ENCODE assay signal across 8 cellular contexts in the genomic region with DNA sequence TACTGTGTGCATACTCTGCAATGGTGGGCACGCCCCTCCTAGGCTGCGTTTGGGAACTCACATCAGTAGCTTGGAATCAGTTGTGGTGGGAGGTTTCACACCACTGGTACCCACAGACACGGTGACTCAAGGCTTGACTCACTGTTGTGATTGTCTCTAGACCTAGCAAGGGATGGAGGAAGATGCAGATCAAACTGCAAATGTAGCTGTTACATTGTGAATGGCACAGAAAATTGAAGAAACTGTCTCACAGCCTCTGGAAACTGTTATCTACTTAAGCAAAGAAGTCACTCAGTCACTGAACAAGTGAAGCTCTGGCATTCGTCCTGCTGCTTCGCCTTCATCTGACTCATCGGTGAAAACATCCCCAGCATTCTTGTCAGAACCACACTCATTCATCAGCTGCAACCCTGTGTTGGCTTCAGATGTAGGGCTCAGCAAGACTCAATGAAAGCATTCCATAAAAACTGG. TPM values are rescaled to one million over a fixed set of nuclear protein-coding genes. Genes with fewer than 3 reads are reported as not detected.
DNase-seq lines count a peak whose midpoint lies in the region; ATAC-seq and TF ChIP-seq lines count a peak whose summit lies in the region.

No MANE protein-coding gene starts in this region.

- no peak overlapping the region for H3K27ac ChIP-seq in CD4-positive, alpha-beta memory T cell (ENCODE audit: low read depth, low read length)
- H3K27ac ChIP-seq in aorta (ENCODE audit: low read depth in 1 of 2, low read length in 2 of 2), result no peak overlapping the region
- no peak overlapping the region for H3K27ac ChIP-seq in H9 (ENCODE audit: insufficient read length, low read depth, low read length)

- H3K23ac ChIP-seq in H9 (ENCODE audit: insufficient read length, low read depth, low read length), result no peak overlapping the region

- H2BK120ac ChIP-seq in H9 (ENCODE audit: low read depth, low read length, poor library complexity, severe bottlenecking), result no peak overlapping the region

- H3K4me1 ChIP-seq in CD4-positive, alpha-beta memory T cell (ENCODE audit: insufficient read depth, low read length), result peaks cover 48% of the 10 kb centered on the region
- no peaks in the 10 kb centered on the region for H3K4me1 ChIP-seq in aorta (ENCODE audit: control insufficient read depth in 1 of 2, insufficient read depth in 2 of 2, low read length in 2 of 2)
- no peaks in the 10 kb centered on the region for H3K4me1 ChIP-seq in BE2C
- H3K4me1 ChIP-seq in H9 (ENCODE audit: insufficient read depth, low read length), result no peaks in the 10 kb centered on the region; the same call in 1 of the 2 replicates

- H4K20me1 ChIP-seq in H9 (ENCODE audit: control insufficient read depth, insufficient read depth, insufficient read length), result no peaks in the 10 kb centered on the region

- no peaks in the 10 kb centered on the region for H3K79me2 ChIP-seq in H9 (ENCODE audit: insufficient read depth, low read length)

- no peaks in the 10 kb centered on the region for H3K79me1 ChIP-seq in H9 (ENCODE audit: insufficient read depth, low read depth, low read length, poor library complexity, severe bottlenecking)

- H3K36me3 Mint-ChIP-seq in CD4-positive, alpha-beta memory T cell, result peaks cover 0 to 1% of the 10 kb centered on the region in 2 donors
- H3K36me3 Mint-ChIP-seq in natural killer cell (no peaks in the 10 kb centered on the region), H9 (ENCODE audit: insufficient read depth in 1 of 3, low read depth in 3 of 3) (no peaks in the 10 kb centered on the region)

- 17 to 19% methylated on average over 6 of the region's 6 CpGs for WGBS in aorta, 2 donors
- no CpG with 5 or more reads among the region's 6 CpGs for WGBS in H9 (ENCODE audit: extremely low coverage, insufficient read length, low lambda C conversion rate)

- no peaks in the 10 kb centered on the region for H3K23me2 ChIP-seq in H9 (ENCODE audit: insufficient read length, low read depth, low read length, poor library complexity, severe bottlenecking)

- no peak overlapping the region for H3K18ac ChIP-seq in H9 (ENCODE audit: insufficient read length, low read depth, low read length)

- no peaks in the 10 kb centered on the region for H3K36me3 ChIP-seq in CD4-positive, alpha-beta memory T cell (ENCODE audit: insufficient read depth, low read length)
- H3K36me3 ChIP-seq in aorta (ENCODE audit: control insufficient read depth in 1 of 2, insufficient read depth in 2 of 2, low read length in 1 of 2) (peaks cover 0 to 6% of the 10 kb centered on the region in 2 donors), BE2C (no peaks in the 10 kb centered on the region)

- H4K8ac ChIP-seq in H9 (replicated peaks; ENCODE audit: insufficient read length, low read depth, low read length), result no peak overlapping the region

- CTCF ChIA-PET in CD4-positive, alpha-beta memory T cell (lab: Charles Lee; ENCODE audit: partially characterized antibody), result interaction anchor here (1.0 to 1.3 kb wide), 2 partner anchors 14 to 90 kb away, joined by 4 read pairs; no protein-coding TSS in a partner anchor

- no peak overlapping the region for H2BK12ac ChIP-seq in H9 (ENCODE audit: insufficient read length, low read depth, low read length)

- H3T11ph ChIP-seq in H9 (ENCODE audit: low read length), result no peak overlapping the region

- no peak overlapping the region for H3K56ac ChIP-seq in H9 (ENCODE audit: insufficient read length, low read depth, low read length)

- H3K9me3 ChIP-seq in CD4-positive, alpha-beta memory T cell (ENCODE audit: control insufficient read depth in 1 of 2, low read length in 2 of 2), result no peaks in the 10 kb centered on the region
- no peaks in the 10 kb centered on the region for H3K9me3 ChIP-seq in aorta (ENCODE audit: control insufficient read depth, low read length)
- no peaks in the 10 kb centered on the region for H3K9me3 ChIP-seq in BE2C
- no peaks in the 10 kb centered on the region for H3K9me3 ChIP-seq in H9 (ENCODE audit: control insufficient read depth, low read depth, low read length)

- no peak overlapping the region for H2BK5ac ChIP-seq in H9 (ENCODE audit: insufficient read length, low read length)

- H3K27ac Mint-ChIP-seq in CD4-positive, alpha-beta memory T cell, result peak overlapping the region in 6 of 7 donors; percentile 80 to 93 (median 88)
- peak overlapping the region in 1 of 2 donors; percentile 83 for H3K27ac Mint-ChIP-seq in natural killer cell
- H3K27ac Mint-ChIP-seq in H9, result no peak overlapping the region

- no peak for TF ChIP-seq CTCF in natural killer cell (IDR thresholded peaks at IDR 0.05)
- TF ChIP-seq CTCF in BE2C (IDR thresholded peaks at IDR 0.05; ENCODE audit: low read depth, low read length), result no peak
- no peak for TF ChIP-seq CTCF in H9 (conservative IDR thresholded peaks at IDR 0.05)

- no peak overlapping the region for H2AK5ac ChIP-seq in H9 (ENCODE audit: insufficient read length, low read length)

- ATAC-seq in natural killer cell, result peak; percentile 75 to 87 (median 80)
- peak; percentile 53 for ATAC-seq in aorta (ENCODE audit: low FRiP score)
- ATAC-seq in GM18867 (IDR thresholded peaks at IDR 0.05; ENCODE audit: unreplicated experiment), result no peak

- H3K14ac ChIP-seq in H9 (ENCODE audit: insufficient read depth, low read length), result no peak overlapping the region

- H3K4ac ChIP-seq in H9 (ENCODE audit: low read depth, low read length), result no peak overlapping the region

- H3K4me3 Mint-ChIP-seq in CD4-positive, alpha-beta memory T cell, result peak overlapping the region in 6 of 8 donors; percentile 26 to 74 (median 64)
- H3K4me3 Mint-ChIP-seq in natural killer cell, result peak overlapping the region; percentile 59
- no peak overlapping the region for H3K4me3 Mint-ChIP-seq in H9

- no peaks in the 10 kb centered on the region for H3K27me3 ChIP-seq in CD4-positive, alpha-beta memory T cell (ENCODE audit: insufficient read depth, low read length)
- H3K27me3 ChIP-seq in aorta (ENCODE audit: control insufficient read depth in 1 of 2, insufficient read depth in 2 of 2, low read length in 1 of 2) (no peaks in the 10 kb centered on the region), BE2C (no peaks in the 10 kb centered on the region), H9 (ENCODE audit: insufficient read depth, low read length) (no peaks in the 10 kb centered on the region)

- no peak overlapping the region for H2BK20ac ChIP-seq in H9 (ENCODE audit: low read depth, low read length, poor library complexity, severe bottlenecking)

- DNase-seq in CD4-positive, alpha-beta memory T cell, result peak; percentile 70 to 93 (median 76)
- DNase-seq in T-helper 1 cell (peak in 4 of 5 donors; percentile 44 to 59 (median 53)), amniotic stem cell (lab: John Stamatoyannopoulos, UW) (peak; percentile 86), natural killer cell (peak; percentile 72), aorta (peak; percentile 69 to 77), BE2C (no peak), H9 (no peak)

- H2BK15ac ChIP-seq in H9 (ENCODE audit: low read depth, low read length), result no peak overlapping the region

- no peak overlapping the region for H4K5ac ChIP-seq in H9 (ENCODE audit: insufficient read length, low read depth, low read length)

- no peak overlapping the region for H2AFZ ChIP-seq in H9 (ENCODE audit: low read length)

- no peak overlapping the region for H3K4me2 ChIP-seq in H9 (ENCODE audit: insufficient read depth, insufficient read length, low read length)

- intact Hi-C loops in CD4-positive, alpha-beta memory T cell (cut with micrococcal nuclease), result no loop called here
- intact Hi-C loops in natural killer cell (cut with micrococcal nuclease) (loop anchor here (5.0 kb wide), 1 partner anchor 39 kb away; no protein-coding TSS in a partner anchor), aorta (cut with DNase I) (no loop called here)

- H3K27me3 Mint-ChIP-seq in CD4-positive, alpha-beta memory T cell, result peaks cover 0 to 2% of the 10 kb centered on the region in 2 donors
- peaks cover 35 to 41% of the 10 kb centered on the region in 2 donors for H3K27me3 Mint-ChIP-seq in natural killer cell (ENCODE audit: low read depth in 2 of 2)
- no peaks in the 10 kb centered on the region for H3K27me3 Mint-ChIP-seq in H9 (ENCODE audit: low read depth)

- no peak overlapping the region for H3K4me3 ChIP-seq in CD4-positive, alpha-beta memory T cell (ENCODE audit: low read length in 2 of 2)
- H3K4me3 ChIP-seq in aorta (ENCODE audit: low read length in 2 of 2) (no peak overlapping the region), BE2C (ENCODE audit: low read depth, low read length) (no peak overlapping the region)

- no peaks in the 10 kb centered on the region for H3K9me3 Mint-ChIP-seq in CD4-positive, alpha-beta memory T cell
- H3K9me3 Mint-ChIP-seq in natural killer cell, result no peaks in the 10 kb centered on the region
- H3K9me3 Mint-ChIP-seq in H9, result no peaks in the 10 kb centered on the region

- no peak overlapping the region for H4K91ac ChIP-seq in H9 (ENCODE audit: insufficient read length, low read depth, low read length)

- peaks cover 39 to 61% (median 49%) of the 10 kb centered on the region in 4 donors for H3K4me1 Mint-ChIP-seq in CD4-positive, alpha-beta memory T cell
- H3K4me1 Mint-ChIP-seq in natural killer cell, result peaks cover 28 to 33% of the 10 kb centered on the region in 2 donors
- peaks cover 5% of the 10 kb centered on the region in 2 experiments; a peak in 2 of 4 replicates for H3K4me1 Mint-ChIP-seq in H9

- POLR2A ChIA-PET in CD4-positive, alpha-beta memory T cell (lab: Charles Lee; ENCODE audit: partially characterized antibody), result no interaction called here

- H3K9ac ChIP-seq in H9 (ENCODE audit: extremely low read depth, insufficient read length, low read length), result no peak overlapping the region

RNA-seq across cellular contexts. Expression of a gene that starts 59.5 kb away (rescaled TPM):
- 10 to 100 TPM; 40.1 to 40.8 TPM for total RNA-seq in CD4-positive, alpha-beta memory T cell
- polyA plus RNA-seq in CD4-positive, alpha-beta memory T cell, result 1 to 10 TPM; 2.8 to 5.7 TPM
- total RNA-seq in natural killer cell (10 to 100 TPM; 41.4 to 46.0 (median 43.3) TPM), aorta (10 to 100 TPM; 35.8 to 52.2 TPM), H9 (2021) (32.1 and 34.8 TPM in 2 replicates)
- 10 to 100 TPM; 12.6 to 49.1 TPM for polyA plus RNA-seq in aorta
- 83.0 TPM for polyA plus RNA-seq in BE2C (2012; ENCODE audit: insufficient read depth, insufficient read length, low read depth)

Comparison
In these comparisons a context has a peak if more than half of its experiments do, and no peak if none do; other contexts are left out.
1. DNase-seq: peak in CD4-positive, alpha-beta memory T cell (5 of 5), T-helper 1 cell (4 of 5), amniotic stem cell (single experiment), natural killer cell (single experiment) and aorta (2 of 2); none in BE2C (single experiment) and H9 (single experiment).
2. H3K27ac Mint-ChIP-seq: peak in CD4-positive, alpha-beta memory T cell (6 of 7); none in H9 (0 of 3).
3. H3K4me3 Mint-ChIP-seq: peak in CD4-positive, alpha-beta memory T cell (6 of 8) and natural killer cell (single experiment); none in H9 (0 of 2).